ENCODE assay signal across 21 cellular contexts in genomic region chr12:9406564-9407424, GRCh38.
DNase-seq lines count a peak whose midpoint lies in the region; ATAC-seq and TF ChIP-seq lines count a peak whose summit lies in the region.
"Had no signal": no experiment of that assay in that cellular context is flagged by ENCODE, and none has a peak within 500 bp of the region (broad histone marks: within the 10 kb centered on the region; RNA-seq: fewer than 3 reads in every experiment).

No MANE protein-coding gene starts in this region.

- H3K36me3 Mint-ChIP-seq in GM23338 (ENCODE audit: low read depth), result peaks cover 7% of the 10 kb centered on the region
- peaks cover 2% of the 10 kb centered on the region for H3K36me3 Mint-ChIP-seq in progenitor cell of endocrine pancreas (ENCODE audit: insufficient read depth)
- peaks cover 12% of the 10 kb centered on the region for H3K36me3 Mint-ChIP-seq in activated CD8-positive, alpha-beta memory T cell treated with anti-CD3 and anti-CD28 coated beads, Interleukin-2, amount 10 ng/mL, durations not matched to agents 7 days and 5 days
- H3K36me3 Mint-ChIP-seq in natural killer cell treated with Interleukin-12 subunit alpha and Interleukin-12 subunit beta and Interleukin-15 and Interleukin-18, amount 100 ng/mL, for 72 hours, result no peaks in the 10 kb centered on the region
- H3K36me3 Mint-ChIP-seq: memory B cell had no signal

- H3K9me3 Mint-ChIP-seq in GM23338 (no peaks in the 10 kb centered on the region; the same call in 2 of the 3 replicates), progenitor cell of endocrine pancreas (ENCODE audit: low read depth) (no peaks in the 10 kb centered on the region)
- H3K9me3 Mint-ChIP-seq in activated CD8-positive, alpha-beta memory T cell treated with anti-CD3 and anti-CD28 coated beads, Interleukin-2, amount 10 ng/mL, durations not matched to agents 7 days and 5 days (ENCODE audit: low read depth), result no peaks in the 10 kb centered on the region
- H3K9me3 Mint-ChIP-seq in natural killer cell treated with Interleukin-12 subunit alpha and Interleukin-12 subunit beta and Interleukin-15 and Interleukin-18, amount 100 ng/mL, for 72 hours, result no peaks in the 10 kb centered on the region
- H3K9me3 Mint-ChIP-seq: activated T-cell treated with anti-CD3 and anti-CD28 coated beads, Interleukin-2, amount 50 U/mL, for 24 hours; memory B cell had no signal

- H3K4me1 ChIP-seq in GM23338 (ENCODE audit: insufficient read depth) (0 out of 2 replicates have a peak, but pooled peaks cover 6% of the 10 kb centered on the region), HUES64 (ENCODE audit: insufficient read depth, low read length) (peaks cover 6% of the 10 kb centered on the region; the same call in 1 of the 2 replicates), esophagus squamous epithelium (peaks cover 0 to 9% (median 0%) of the 10 kb centered on the region in 3 donors)
- H3K4me1 ChIP-seq: adrenal gland, HAP-1, parathyroid adenoma, testis had no signal

- H4K20me1 ChIP-seq in GM23338 (replicated peaks; ENCODE audit: insufficient read depth), result no peaks in the 10 kb centered on the region

- no peaks in the 10 kb centered on the region for H3K9me2 ChIP-seq in GM23338 (ENCODE audit: insufficient read depth)

- H3K27ac ChIP-seq in GM23338 (ENCODE audit: low read depth) (peak overlapping the region; percentile 55; the same call in 1 of the 2 replicates), HUES64 (ENCODE audit: low read depth, low read length) (peak overlapping the region; percentile 82), esophagus squamous epithelium (peak overlapping the region in 3 of 4 donors; percentile 34 to 44 (median 39))
- H3K27ac ChIP-seq: adrenal gland, parathyroid adenoma, testis had no signal

- TF ChIP-seq POLR2A in esophagus squamous epithelium (IDR thresholded peaks at IDR 0.05), result no peak

- DNase-seq in GM23338 (ENCODE audit: low spot score), result no peak
- DNase-seq in esophagus squamous epithelium (lab: John Stamatoyannopoulos, UW), result no peak
- DNase-seq in progenitor cell of endocrine pancreas (ENCODE audit: low spot score, unreplicated experiment), result no peak
- DNase-seq in activated CD4-positive, CD25-positive, alpha-beta regulatory T cell (lab: John Stamatoyannopoulos, UW), result no peak
- no peak for DNase-seq in activated CD8-positive, alpha-beta memory T cell treated with anti-CD3 and anti-CD28 coated beads, Interleukin-2, amount 10 ng/mL, durations not matched to agents 7 days and 5 days
- DNase-seq in natural killer cell treated with Interleukin-12 subunit alpha and Interleukin-12 subunit beta and Interleukin-15 and Interleukin-18, amount 100 ng/mL, for 72 hours (ENCODE audit: low spot score), result no peak
- no peak for DNase-seq in nucleus accumbens (lab: John Stamatoyannopoulos, UW)
- DNase-seq: activated CD8-positive, alpha-beta T cell treated with anti-CD3 and anti-CD28 coated beads, Interleukin-2, amount 10 ng/mL, durations not matched to agents 7 days and 5 days; activated T-cell treated with anti-CD3 and anti-CD28 coated beads, Interleukin-2, amount 50 U/mL, for 24 hours; adrenal gland; cortex of kidney; hippocampal formation; Karpas-422; NCI-H187; NCI-H526 treated with DMSO at 0.1 percent for 48 hours; SW 1271; testis had no signal

- H3K27me3 Mint-ChIP-seq in GM23338 (ENCODE audit: insufficient read depth, low read depth, poor library complexity), result peaks cover 5% of the 10 kb centered on the region
- peaks cover 3% of the 10 kb centered on the region for H3K27me3 Mint-ChIP-seq in progenitor cell of endocrine pancreas
- H3K27me3 Mint-ChIP-seq in activated CD8-positive, alpha-beta memory T cell treated with anti-CD3 and anti-CD28 coated beads, Interleukin-2, amount 10 ng/mL, durations not matched to agents 7 days and 5 days, result no peaks in the 10 kb centered on the region
- H3K27me3 Mint-ChIP-seq in natural killer cell treated with Interleukin-12 subunit alpha and Interleukin-12 subunit beta and Interleukin-15 and Interleukin-18, amount 100 ng/mL, for 72 hours, result no peaks in the 10 kb centered on the region
- H3K27me3 Mint-ChIP-seq: activated T-cell treated with anti-CD3 and anti-CD28 coated beads, Interleukin-2, amount 50 U/mL, for 24 hours; memory B cell had no signal

- peak overlapping the region; percentile 57; the same call in 1 of the 2 replicates for H3K9ac ChIP-seq in HUES64 (ENCODE audit: low read depth, low read length)
- H3K9ac ChIP-seq: parathyroid adenoma had no signal

- H3K27me3 ChIP-seq in GM23338 (ENCODE audit: insufficient read depth) (no peaks in the 10 kb centered on the region), HUES64 (ENCODE audit: insufficient read depth, low read length) (no peaks in the 10 kb centered on the region), esophagus squamous epithelium (no peaks in the 10 kb centered on the region)
- H3K27me3 ChIP-seq: adrenal gland, testis had no signal

- no peak for TF ChIP-seq CTCF in GM23338 (conservative IDR thresholded peaks at IDR 0.05; ENCODE audit: low read depth in 2 of 2)
- no peak for TF ChIP-seq CTCF in esophagus squamous epithelium (IDR thresholded peaks at IDR 0.05)
- no peak for TF ChIP-seq CTCF in progenitor cell of endocrine pancreas (IDR thresholded peaks at IDR 0.05; ENCODE audit: unreplicated experiment)

- intact Hi-C loops in esophagus squamous epithelium (cut with DNase I), result no loop called here

- peak; percentile 33 for ATAC-seq in GM23338
- no peak for ATAC-seq in activated CD8-positive, alpha-beta memory T cell treated with anti-CD3 and anti-CD28 coated beads, Interleukin-2, amount 10 ng/mL, durations not matched to agents 7 days and 5 days
- no peak for ATAC-seq in natural killer cell treated with Interleukin-12 subunit alpha and Interleukin-12 subunit beta and Interleukin-15 and Interleukin-18, amount 100 ng/mL, for 72 hours
- ATAC-seq: activated CD8-positive, alpha-beta T cell treated with anti-CD3 and anti-CD28 coated beads, Interleukin-2, amount 10 ng/mL, durations not matched to agents 7 days and 5 days had no signal

- CTCF ChIA-PET in activated CD8-positive, alpha-beta memory T cell treated with anti-CD3 and anti-CD28 coated beads, Interleukin-2, amount 10 ng/mL, durations not matched to agents 7 days and 5 days (lab: Charles Lee), result no interaction called here

- H3K79me2 ChIP-seq in GM23338 (replicated peaks; ENCODE audit: insufficient read depth), result no peaks in the 10 kb centered on the region
- H3K79me2 ChIP-seq: parathyroid adenoma had no signal

- H3K4me3 ChIP-seq in GM23338, result no peak overlapping the region
- peak overlapping the region; percentile 37 for H3K4me3 ChIP-seq in HUES64 (ENCODE audit: low read length)
- H3K4me3 ChIP-seq in esophagus squamous epithelium, result peak overlapping the region in 3 of 4 donors; percentile 34 to 54 (median 40)
- H3K4me3 ChIP-seq: adrenal gland, HAP-1 had no signal

- no peak overlapping the region for H3K4me2 ChIP-seq in GM23338

- 14% methylated on average over 36 of the region's 46 CpGs for WGBS in HUES64
- 71% methylated on average over 6 of the region's 46 CpGs; no CpG with 5 or more reads in 1 of the 2 donors for WGBS in esophagus squamous epithelium, 2 donors

- peaks cover 5% of the 10 kb centered on the region; the same call in 1 of the 3 replicates for H3K4me1 Mint-ChIP-seq in GM23338
- peaks cover 4% of the 10 kb centered on the region for H3K4me1 Mint-ChIP-seq in progenitor cell of endocrine pancreas (ENCODE audit: low read depth)
- no peaks in the 10 kb centered on the region for H3K4me1 Mint-ChIP-seq in activated CD8-positive, alpha-beta memory T cell treated with anti-CD3 and anti-CD28 coated beads, Interleukin-2, amount 10 ng/mL, durations not matched to agents 7 days and 5 days
- H3K4me1 Mint-ChIP-seq in natural killer cell treated with Interleukin-12 subunit alpha and Interleukin-12 subunit beta and Interleukin-15 and Interleukin-18, amount 100 ng/mL, for 72 hours (ENCODE audit: low read depth in 2 of 2), result peaks cover 0 to under 1% of the 10 kb centered on the region in 2 donors

- H3F3A ChIP-seq in GM23338 (replicated peaks; ENCODE audit: low read depth), result no peaks in the 10 kb centered on the region

- no peak overlapping the region for H3K4me3 Mint-ChIP-seq in GM23338
- no peak overlapping the region for H3K4me3 Mint-ChIP-seq in progenitor cell of endocrine pancreas (ENCODE audit: low read depth)
- no peak overlapping the region for H3K4me3 Mint-ChIP-seq in activated CD8-positive, alpha-beta memory T cell treated with anti-CD3 and anti-CD28 coated beads, Interleukin-2, amount 10 ng/mL, durations not matched to agents 7 days and 5 days
- H3K4me3 Mint-ChIP-seq in natural killer cell treated with Interleukin-12 subunit alpha and Interleukin-12 subunit beta and Interleukin-15 and Interleukin-18, amount 100 ng/mL, for 72 hours, result no peak overlapping the region
- H3K4me3 Mint-ChIP-seq: activated CD8-positive, alpha-beta T cell treated with anti-CD3 and anti-CD28 coated beads, Interleukin-2, amount 10 ng/mL, durations not matched to agents 7 days and 5 days; activated T-cell treated with anti-CD3 and anti-CD28 coated beads, Interleukin-2, amount 50 U/mL, for 24 hours; memory B cell had no signal

- no peak overlapping the region for H2AFZ ChIP-seq in GM23338
- H2AFZ ChIP-seq: parathyroid adenoma had no signal

- H3K36me3 ChIP-seq in GM23338 (ENCODE audit: insufficient read depth) (no peaks in the 10 kb centered on the region), HUES64 (ENCODE audit: insufficient read depth, low read length) (no peaks in the 10 kb centered on the region), esophagus squamous epithelium (no peaks in the 10 kb centered on the region)
- H3K36me3 ChIP-seq: adrenal gland, HAP-1 had no signal

- H3K9me3 ChIP-seq in HUES64 (ENCODE audit: insufficient read depth, low read depth, low read length) (no peaks in the 10 kb centered on the region), esophagus squamous epithelium (peaks cover 0 to 4% (median 0%) of the 10 kb centered on the region in 3 donors)
- H3K9me3 ChIP-seq: adrenal gland, HAP-1, testis had no signal

- H3K27ac Mint-ChIP-seq in GM23338 (peak overlapping the region; percentile 77), progenitor cell of endocrine pancreas (peak overlapping the region; percentile 41)
- H3K27ac Mint-ChIP-seq in activated CD8-positive, alpha-beta memory T cell treated with anti-CD3 and anti-CD28 coated beads, Interleukin-2, amount 10 ng/mL, durations not matched to agents 7 days and 5 days, result no peak overlapping the region
- H3K27ac Mint-ChIP-seq in natural killer cell treated with Interleukin-12 subunit alpha and Interleukin-12 subunit beta and Interleukin-15 and Interleukin-18, amount 100 ng/mL, for 72 hours, result no peak overlapping the region
- H3K27ac Mint-ChIP-seq: activated CD8-positive, alpha-beta T cell treated with anti-CD3 and anti-CD28 coated beads, Interleukin-2, amount 10 ng/mL, durations not matched to agents 7 days and 5 days; activated T-cell treated with anti-CD3 and anti-CD28 coated beads, Interleukin-2, amount 50 U/mL, for 24 hours; memory B cell had no signal

Comparison
In these comparisons a context has a peak if more than half of its experiments do, and no peak if none do; other contexts are left out.
1. H3K27ac Mint-ChIP-seq: peak in GM23338 (single experiment) and progenitor cell of endocrine pancreas (single experiment); none in activated CD8-positive, alpha-beta memory T cell treated with anti-CD3 and anti-CD28 coated beads, Interleukin-2, amount 10 ng/mL, durations not matched to agents 7 days and 5 days (single experiment) and natural killer cell treated with Interleukin-12 subunit alpha and Interleukin-12 subunit beta and Interleukin-15 and Interleukin-18, amount 100 ng/mL, for 72 hours (0 of 2).
2. Peak in every context shown above with its lines, with median percentiles within 50 percentile points of each other: H3K27ac ChIP-seq.